Comparison of ENCODE assay signal across 27 cellular contexts in genomic region chr2:156452971-156453370, GRCh38. TPM values are rescaled to one million over a fixed set of nuclear protein-coding genes. Genes with fewer than 3 reads are reported as not detected.
DNase-seq lines count a peak whose midpoint lies in the region; ATAC-seq, FAIRE-seq and TF ChIP-seq lines count a peak whose summit lies in the region.
"Had no signal": no experiment of that assay in that cellular context is flagged by ENCODE, and none has a peak within 500 bp of the region (broad histone marks: within the 10 kb centered on the region; RNA-seq: fewer than 3 reads in every experiment).

No MANE protein-coding gene starts in this region.

- no peak overlapping the region for H3K4me2 ChIP-seq in GM12878 (ENCODE audit: control insufficient read depth, insufficient read depth)

- H3K36me3 Mint-ChIP-seq in CD4-positive, alpha-beta T cell (ENCODE audit: low read depth), result peaks cover 13% of the 10 kb centered on the region

- SMC1A ChIA-PET in GM12878 (lab: Charles Lee; ENCODE audit: uncharacterized antibody, unreplicated experiment), result interaction anchor here (0.8 to 2.3 kb wide), 3 partner anchors 10 to 55 kb away, joined by 5 to 10 read pairs (median 8); no protein-coding TSS in a partner anchor

- no peak for TF ChIP-seq EP300 in GM12878 (IDR thresholded peaks at IDR 0.05; ENCODE audit: borderline replicate concordance in 1 of 2, control insufficient read depth in 1 of 2, low read depth in 2 of 2, low read length in 2 of 2)

- no peak overlapping the region for H3K4me3 Mint-ChIP-seq in CD4-positive, alpha-beta T cell
- H3K4me3 Mint-ChIP-seq: activated CD4-positive, alpha-beta T cell treated with anti-CD3 and anti-CD28 coated beads for 36 hours; activated naive CD4-positive, alpha-beta T cell treated with anti-CD3 and anti-CD28 coated beads, Interleukin-2, amount 50 U/mL, for 24 hours; brain; CD14-positive monocyte; stimulated activated naive CD8-positive, alpha-beta T cell treated with anti-CD3 and anti-CD28 coated beads, Interleukin-15, Interleukin-2, amounts not matched to agents 100 ng/mL and 50 ng/mL, for 24 hours had no signal

- DNase-seq in AG09309 (ENCODE audit: low read depth) (peak; percentile 74), GM19239 (ENCODE audit: insufficient read length, low spot score) (no peak), GM12878 (ENCODE audit: low read depth, low spot score) (no peak), iris pigment epithelial cell (ENCODE audit: low read depth) (peak; percentile 64), small intestine (no peak), NCI-H2227 treated with DMSO at 0.1 percent for 48 hours (lab: John Stamatoyannopoulos, UW) (no peak), COLO829 (ENCODE audit: low spot score) (no peak)
- DNase-seq in CD4-positive, alpha-beta T cell, result no peak
- DNase-seq: activated CD4-positive, alpha-beta T cell treated with anti-CD3 and anti-CD28 coated beads for 36 hours; cortex of kidney; DMS153; GF-D8; heart right ventricle; mesendoderm; naive B cell; NCI-H1105 treated with DMSO at 0.1 percent for 48 hours; NCI-H2029 treated with DMSO at 0.1 percent for 48 hours; stimulated activated CD4-positive, alpha-beta T cell treated with anti-CD3 and anti-CD28 coated beads, Interleukin-12 subunit alpha, Interleukin-12 subunit beta, amount 100 ng/mL, for 4 hours; stimulated activated CD4-positive, alpha-beta T cell treated with anti-CD3 and anti-CD28 coated beads, Interleukin-4, amount 100 ng/mL, for 4 hours had no signal

- no peaks in the 10 kb centered on the region for H3K9me3 Mint-ChIP-seq in CD4-positive, alpha-beta T cell
- H3K9me3 Mint-ChIP-seq: CD14-positive monocyte had no signal

- RAD21 ChIA-PET in GM12878 (lab: Charles Lee; ENCODE audit: unreplicated experiment), result interaction anchor here (0.7 kb wide), 1 partner anchor 16 kb away, joined by 3 read pairs; no protein-coding TSS in a partner anchor

- peaks cover 24% of the 10 kb centered on the region for H3K4me1 ChIP-seq in GM12878 (ENCODE audit: control insufficient read depth, insufficient read depth, low read length)
- H3K4me1 ChIP-seq in small intestine (ENCODE audit: control insufficient read depth in 2 of 2, insufficient read depth in 1 of 2, low read depth in 1 of 2, low read length in 1 of 2), result peaks cover 8 to 16% of the 10 kb centered on the region in 2 donors

- no peak overlapping the region for H3K9ac ChIP-seq in GM12878 (ENCODE audit: control insufficient read depth, insufficient read depth, low read length)

- H3K27ac ChIP-seq in GM12878 (ENCODE audit: control insufficient read depth, insufficient read depth), result no peak overlapping the region
- no peak overlapping the region for H3K27ac ChIP-seq in small intestine (ENCODE audit: low read depth in 1 of 2, low read length in 1 of 2)
- no peak overlapping the region for H3K27ac ChIP-seq in CD4-positive, alpha-beta T cell (ENCODE audit: low read depth, low read length)
- H3K27ac ChIP-seq: heart right ventricle, SJSA1, tibial nerve had no signal

- CTCF ChIA-PET in GM12878 (lab: Yijun Ruan, JAX), result interaction anchor here (0.7 to 1.9 kb wide), 3 partner anchors 8 to 16 kb away, joined by 3 to 4 read pairs (median 3); no protein-coding TSS in a partner anchor
- CTCF ChIA-PET in CD4-positive, alpha-beta T cell (lab: Charles Lee), result no interaction called here

- H3K27ac Mint-ChIP-seq in CD4-positive, alpha-beta T cell, result no peak overlapping the region
- H3K27ac Mint-ChIP-seq: activated CD4-positive, alpha-beta T cell treated with anti-CD3 and anti-CD28 coated beads for 36 hours; brain; stimulated activated naive CD8-positive, alpha-beta T cell treated with anti-CD3 and anti-CD28 coated beads, Interleukin-15, Interleukin-2, amounts not matched to agents 100 ng/mL and 50 ng/mL, for 24 hours had no signal

- TF ChIP-seq CTCF in AG09309 (IDR thresholded peaks at IDR 0.05; ENCODE audit: control insufficient read depth, insufficient read depth, low read depth, low read length, missing control alignments), result no peak
- TF ChIP-seq CTCF in GM12878 (IDR thresholded peaks at IDR 0.05 in 2 of 3, conservative IDR thresholded peaks at IDR 0.05 in 1 of 3; ENCODE audit: control insufficient read depth in 2 of 3, extremely low read depth in 1 of 3, insufficient read depth in 1 of 3, low read depth in 3 of 3, low read length in 3 of 3), result no peak
- TF ChIP-seq CTCF in CD4-positive, alpha-beta T cell (IDR thresholded peaks at IDR 0.05), result no peak

- no peak overlapping the region for H3K4me3 ChIP-seq in AG09309 (ENCODE audit: control insufficient read depth, low read depth, low read length)
- no peak overlapping the region for H3K4me3 ChIP-seq in GM12878
- H3K4me3 ChIP-seq in small intestine (ENCODE audit: low read depth in 1 of 2, low read length in 2 of 2), result no peak overlapping the region
- H3K4me3 ChIP-seq: heart right ventricle, SJSA1, tibial nerve had no signal

- no peak overlapping the region for H2AFZ ChIP-seq in GM12878 (ENCODE audit: control insufficient read depth, low read depth, low read length)

- H3K9me3 ChIP-seq in GM12878 (replicated peaks; ENCODE audit: control insufficient read depth, insufficient read depth, low read length) (no peaks in the 10 kb centered on the region; the same call in 1 of the 3 replicates), small intestine (ENCODE audit: control insufficient read depth, low read depth) (no peaks in the 10 kb centered on the region)
- H3K9me3 ChIP-seq in CD4-positive, alpha-beta T cell (ENCODE audit: control insufficient read depth, low read length), result no peaks in the 10 kb centered on the region
- H3K9me3 ChIP-seq: heart right ventricle, SJSA1, tibial nerve had no signal

- peaks cover 6% of the 10 kb centered on the region for H3K79me2 ChIP-seq in GM12878 (ENCODE audit: control insufficient read depth, insufficient read depth, low read length)

- H3K27me3 ChIP-seq in GM12878 (replicated peaks in 1 of 2; ENCODE audit: control insufficient read depth in 2 of 2, insufficient read depth in 2 of 2, low read length in 1 of 2) (no peaks in the 10 kb centered on the region), small intestine (ENCODE audit: control insufficient read depth in 2 of 2, insufficient read depth in 2 of 2, low read length in 2 of 2) (no peaks in the 10 kb centered on the region)
- no peaks in the 10 kb centered on the region for H3K27me3 ChIP-seq in CD4-positive, alpha-beta T cell (ENCODE audit: control insufficient read depth, insufficient read depth, low read length)
- H3K27me3 ChIP-seq: heart right ventricle, SJSA1, tibial nerve had no signal

- H3K27me3 Mint-ChIP-seq in CD4-positive, alpha-beta T cell, result no peaks in the 10 kb centered on the region
- H3K27me3 Mint-ChIP-seq: activated CD4-positive, alpha-beta T cell treated with anti-CD3 and anti-CD28 coated beads for 36 hours; activated naive CD4-positive, alpha-beta T cell treated with anti-CD3 and anti-CD28 coated beads, Interleukin-2, amount 50 U/mL, for 24 hours; naive B cell; stimulated activated naive CD8-positive, alpha-beta T cell treated with anti-CD3 and anti-CD28 coated beads, Interleukin-15, Interleukin-2, amounts not matched to agents 100 ng/mL and 50 ng/mL, for 24 hours had no signal

- BruUV-seq in GM12878 (replicated peaks; lab: Mats Ljungman, UMichigan), result no TSS peak

- FAIRE-seq in GM19239 (lab: Jason Lieb, UNC), result peak; percentile 26
- FAIRE-seq in GM12878 (lab: Jason Lieb, UNC), result no peak
- no peak for FAIRE-seq in small intestine (lab: Jason Lieb, UNC)
- FAIRE-seq: GM12892 had no signal

- peaks cover 46% of the 10 kb centered on the region for H3K4me1 Mint-ChIP-seq in CD4-positive, alpha-beta T cell (ENCODE audit: low read depth)

- H4K20me1 ChIP-seq in GM12878 (ENCODE audit: control insufficient read depth, insufficient read depth), result no peaks in the 10 kb centered on the region

- no peak for ATAC-seq in GM12878
- ATAC-seq in CD4-positive, alpha-beta T cell (ENCODE audit: poor library complexity), result no peak
- ATAC-seq: activated CD4-positive, alpha-beta T cell treated with anti-CD3 and anti-CD28 coated beads for 36 hours; heart right ventricle; left lobe of liver had no signal

- H3K36me3 ChIP-seq in GM12878 (ENCODE audit: control insufficient read depth in 2 of 2, insufficient read depth in 2 of 2, low read length in 1 of 2) (no peaks in the 10 kb centered on the region), small intestine (ENCODE audit: control insufficient read depth in 2 of 2, insufficient read depth in 2 of 2, low read length in 2 of 2) (no peaks in the 10 kb centered on the region)
- H3K36me3 ChIP-seq: heart right ventricle had no signal

- intact Hi-C loops in GM12878 (cut with micrococcal nuclease; ENCODE audit: unreplicated experiment), result no loop called here
- intact Hi-C loops in CD4-positive, alpha-beta T cell (cut with DNase I, micrococcal nuclease), result no loop called here

- no peak for TF ChIP-seq RAD21 in GM12878 (IDR thresholded peaks at IDR 0.05; ENCODE audit: insufficient read depth, low read depth, low read length)

- POLR2A ChIA-PET in GM12878 (lab: Charles Lee), result no interaction called here
- POLR2A ChIA-PET in CD4-positive, alpha-beta T cell (lab: Charles Lee), result no interaction called here

- no peak for TF ChIP-seq POLR2A in GM12878 (IDR thresholded peaks at IDR 0.05; ENCODE audit: low read depth, low read length)

- in situ Hi-C loops in GM12878 (cut with MboI), result no loop called here

TF ChIP-seq in GM12878, 131 proteins besides CTCF, POLR2A, EP300 and RAD21 (continues in another document):
- TF ChIP-seq RUNX3 (IDR thresholded peaks at IDR 0.05; ENCODE audit: low read length), result peak; percentile 29; the same call in 1 of the 2 replicates
- TF ChIP-seq MEF2B (IDR thresholded peaks at IDR 0.05; ENCODE audit: partially characterized antibody, poor library complexity, severe bottlenecking), result no peak

RNA-seq across cellular contexts. Expression of gene GPD2, which starts 16.8 kb away (rescaled TPM):
- 64.3 and 66.5 TPM in 2 replicates for total RNA-seq in GM12878 (2013; cell fraction: nucleolus; rRNA removed)
- 45.5 and 53.7 TPM in 2 replicates for total RNA-seq in GM12878 (2014; rRNA removed)
- total RNA-seq in GM12878 (2014; rRNA removed; fragmentation: Illumina TruSeq; extraction: Trizol), result 61.6 and 62.5 TPM in 2 replicates
- 45.1 and 47.0 TPM in 2 replicates for total RNA-seq in GM12878 (2021)
- 5.9 TPM for polyA plus RNA-seq in GM12878 (2011; ENCODE audit: low read depth)
- polyA plus RNA-seq in GM12878 (2011; rRNA removed), result 37.9 and 53.3 TPM in 2 replicates
- 22.0 and 24.7 TPM in 2 replicates for polyA plus RNA-seq in GM12878 (2011; cell fraction: cytosol; rRNA removed)
- polyA plus RNA-seq in GM12878 (2011; cell fraction: nucleus; rRNA removed), result 33.9 and 42.6 TPM in 2 replicates
- 10.0 and 20.6 TPM in 2 replicates for polyA plus RNA-seq in GM12878 (2012)
- polyA plus RNA-seq in GM12878 (2014; fragmentation: Illumina TruSeq; extraction: Trizol), result 73.5 and 106 TPM in 2 replicates
- 10 to 100 TPM; 10.0 to 10.5 TPM for polyA plus RNA-seq in GM12878 (2014; fragmentation: Nextera tagmentation; extraction: Ambion mirVana)
- 21.4 and 28.4 TPM in 2 replicates for polyA plus RNA-seq in GM12878 (2014; rRNA removed)
- 10 to 100 TPM; 41.8 to 49.5 TPM for polyA plus RNA-seq in GM12878 (2016; fragmentation: Nextera tagmentation; extraction: Ambion mirVana)
- 106 and 134 TPM in 2 replicates for polyA minus RNA-seq in GM12878 (2011; rRNA and poly(A)+ RNA removed)
- 32.6 and 40.4 TPM in 2 replicates for polyA minus RNA-seq in GM12878 (2011; cell fraction: cytosol; rRNA and poly(A)+ RNA removed)
- polyA minus RNA-seq in GM12878 (2011; cell fraction: nucleus; rRNA and poly(A)+ RNA removed), result 36.8 and 50.2 TPM in 2 replicates
- polyA plus RNA-seq in small intestine, result 10 to 100 TPM; 10.5 to 13.8 (median 13.6) TPM
- total RNA-seq in CD4-positive, alpha-beta T cell, result 1 to 10 TPM; 6.2 to 6.7 TPM

Comparison
In these comparisons a context has a peak if more than half of its experiments do, and no peak if none do; other contexts are left out.
1. DNase-seq: peak in AG09309 (single experiment) and iris pigment epithelial cell (single experiment); none in GM19239 (single experiment), GM12878 (single experiment), small intestine (single experiment), NCI-H2227 treated with DMSO at 0.1 percent for 48 hours (single experiment), CD4-positive, alpha-beta T cell (0 of 10) and COLO829 (single experiment).
2. RNA of gene GPD2, which starts 16.8 kb away (total RNA-seq): 45.1 to 66.5 TPM in GM12878; 6.2 to 6.7 TPM in CD4-positive, alpha-beta T cell; every median in the first group is over 4 times any median in the second.